ENCODE assay signal across 1 cellular context in genomic region chr1:109768700-109769325, GRCh38.
TF ChIP-seq lines count a peak whose summit lies in the region.

No MANE protein-coding gene starts in this region.

TF ChIP-seq in IMR-90, 13 proteins besides CTCF, POLR2A, EP300 and RAD21:
- TF ChIP-seq RCOR1 (IDR thresholded peaks at IDR 0.05; ENCODE audit: insufficient replicate concordance, low read length), result no peak
- no peak for TF ChIP-seq FOS (IDR thresholded peaks at IDR 0.05; ENCODE audit: low read depth, low read length)
- no peak for TF ChIP-seq MAZ (IDR thresholded peaks at IDR 0.05; ENCODE audit: borderline replicate concordance, low read depth, low read length)
- no peak for TF ChIP-seq ELK1 (IDR thresholded peaks at IDR 0.05; ENCODE audit: borderline replicate concordance, low read depth, low read length)
- TF ChIP-seq MXI1 (IDR thresholded peaks at IDR 0.05; ENCODE audit: borderline replicate concordance, low read depth, low read length), result no peak
- TF ChIP-seq USF2 (IDR thresholded peaks at IDR 0.05; ENCODE audit: low read depth, low read length), result no peak
- no peak for TF ChIP-seq CEBPB (IDR thresholded peaks at IDR 0.05; ENCODE audit: low read depth, low read length)
- no peak for TF ChIP-seq BHLHE40 (IDR thresholded peaks at IDR 0.05; ENCODE audit: low read depth, low read length)
- TF ChIP-seq RFX5 (IDR thresholded peaks at IDR 0.05; ENCODE audit: low read depth, low read length), result no peak
- TF ChIP-seq MAFK (IDR thresholded peaks at IDR 0.05; ENCODE audit: low read depth, low read length), result no peak
- no peak for TF ChIP-seq NFE2L2 (IDR thresholded peaks at IDR 0.05; ENCODE audit: low read depth, low read length)
- TF ChIP-seq SMC3 (IDR thresholded peaks at IDR 0.05; ENCODE audit: low read depth, low read length), result no peak
- no peak for TF ChIP-seq CHD1 (IDR thresholded peaks at IDR 0.05; ENCODE audit: low read depth, low read length)
